Comparison of ENCODE assay signal across 8 cellular contexts in the genomic region with DNA sequence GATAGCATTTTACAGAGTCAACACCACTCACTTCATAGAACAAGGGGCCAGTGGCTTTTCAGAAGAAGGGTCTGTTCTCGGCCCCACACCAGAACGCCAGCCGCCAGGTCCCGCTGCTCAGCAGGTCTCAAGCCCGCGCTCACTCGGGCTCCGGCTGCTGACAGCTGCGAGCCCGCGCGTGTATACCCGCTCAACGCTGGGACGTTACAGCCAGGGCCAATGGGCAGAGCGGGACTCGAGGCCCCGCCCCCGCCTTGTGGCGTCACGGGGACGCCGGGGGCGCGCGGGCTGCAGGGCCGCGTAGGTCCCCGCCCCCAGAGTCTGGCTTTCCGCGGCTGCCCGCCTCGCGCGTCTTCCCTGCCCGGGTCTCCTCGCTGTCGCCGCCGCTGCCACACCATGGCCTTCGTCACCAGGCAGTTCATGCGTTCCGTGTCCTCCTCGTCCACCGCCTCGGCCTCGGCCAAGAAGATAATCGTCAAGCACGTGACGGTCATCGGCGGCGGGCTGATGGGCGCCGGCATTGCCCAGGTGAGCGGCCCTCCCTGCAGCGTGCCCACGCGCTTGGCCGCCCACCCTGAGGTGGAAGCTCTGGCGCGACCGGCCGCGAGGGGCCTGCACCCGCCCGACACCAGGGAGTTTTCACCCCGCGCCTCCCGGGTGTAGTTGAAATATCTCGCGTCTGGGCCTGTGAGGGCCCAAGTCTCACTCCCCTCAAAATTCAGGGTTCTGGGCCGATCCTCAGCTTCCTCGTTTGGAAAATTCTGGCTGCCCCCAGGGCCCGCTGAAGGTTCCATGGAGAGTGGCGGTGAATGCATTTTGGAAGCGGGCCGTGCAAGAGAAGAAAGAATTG. TPM values are rescaled to one million over a fixed set of nuclear protein-coding genes. Genes with fewer than 3 reads are reported as not detected.
DNase-seq lines count a peak whose midpoint lies in the region; ATAC-seq and TF ChIP-seq lines count a peak whose summit lies in the region.

Gene HADH (plus strand): TSS at position 353 of the 850 bp plus-strand sequence. CDS start 44 bp downstream, at position 397.

- H3K9me3 ChIP-seq in HUES64 (ENCODE audit: insufficient read depth, low read depth, low read length) (no peaks in the 10 kb centered on the region), OCI-LY3 (ENCODE audit: insufficient read depth, low read length) (no peaks in the 10 kb centered on the region)

- H3K36me3 ChIP-seq in HUES64 (ENCODE audit: insufficient read depth, low read length), result no peaks in the 10 kb centered on the region
- H3K36me3 ChIP-seq in OCI-LY3 (replicated peaks; ENCODE audit: low read depth, low read length), result peaks cover under 1% of the 10 kb centered on the region

- peak within 1 kb of the TSS; percentile 91 for H3K4me3 Mint-ChIP-seq in endothelial cell (ENCODE audit: unreplicated experiment)

- peaks cover 38% of the 10 kb centered on the region for H4K20me1 ChIP-seq in OCI-LY3 (ENCODE audit: insufficient read depth, low read length)

- H3K9ac ChIP-seq in HUES64 (ENCODE audit: low read depth, low read length), result peak within 1 kb of the TSS; percentile 82
- peak within 1 kb of the TSS; percentile 83 for H3K9ac ChIP-seq in OCI-LY3 (ENCODE audit: low read length)

- ATAC-seq in GM21447 (IDR thresholded peaks at IDR 0.05; ENCODE audit: unreplicated experiment), result peak; percentile 90

- peaks cover 10% of the 10 kb centered on the region for H3K4me1 Mint-ChIP-seq in endothelial cell (ENCODE audit: unreplicated experiment)

- peak within 1 kb of the TSS; percentile 77 for H3K27ac Mint-ChIP-seq in endothelial cell (ENCODE audit: unreplicated experiment)

- TF ChIP-seq CTCF in OCI-LY3 (IDR thresholded peaks at IDR 0.05; ENCODE audit: low read depth, low read length) (no peak), endothelial cell (IDR thresholded peaks at IDR 0.05; ENCODE audit: unreplicated experiment) (no peak)

- no peaks in the 10 kb centered on the region for H3K27me3 Mint-ChIP-seq in endothelial cell (ENCODE audit: unreplicated experiment)

- H3K79me2 ChIP-seq in OCI-LY3 (ENCODE audit: low read length), result peaks cover 51% of the 10 kb centered on the region

- peaks cover 20% of the 10 kb centered on the region for H3K4me1 ChIP-seq in HUES64 (ENCODE audit: insufficient read depth, low read length)
- peaks cover 42% of the 10 kb centered on the region for H3K4me1 ChIP-seq in OCI-LY3 (ENCODE audit: low read length)

- no peaks in the 10 kb centered on the region for H3K36me3 Mint-ChIP-seq in endothelial cell (ENCODE audit: low read depth, unreplicated experiment)

- H3K4me3 ChIP-seq in HUES64 (ENCODE audit: low read length) (peak within 1 kb of the TSS; percentile 83), OCI-LY3 (ENCODE audit: low read length) (peak within 1 kb of the TSS; percentile 86)

- under 1% methylated on average over 78 of the region's 78 CpGs for WGBS in HUES64

- DNase-seq in D341Med (ENCODE audit: low spot score), result peak; percentile 98
- DNase-seq in activated CD8-positive, alpha-beta memory T cell treated with anti-CD3 and anti-CD28 coated beads, Interleukin-2, amount 50 U/mL, for 48 hours, result peak; percentile 96
- peak; percentile 94 for DNase-seq in endothelial cell (ENCODE audit: low spot score)
- DNase-seq in midbrain (lab: John Stamatoyannopoulos, UW), result peak; percentile 96
- peak; percentile 92 to 94 for DNase-seq in stimulated activated CD8-positive, alpha-beta memory T cell treated with anti-CD3 and anti-CD28 coated beads, Interleukin-15, amount 100 ng/mL, for 48 hours (ENCODE audit: low read depth in 2 of 2)

- no peaks in the 10 kb centered on the region for H3K9me3 Mint-ChIP-seq in endothelial cell (ENCODE audit: unreplicated experiment)

- H3K27me3 ChIP-seq in HUES64 (ENCODE audit: insufficient read depth, low read length) (peaks cover 9% of the 10 kb centered on the region; the same call in 1 of the 2 replicates), OCI-LY3 (ENCODE audit: low read depth, low read length) (no peaks in the 10 kb centered on the region)

- H3K4me2 ChIP-seq in OCI-LY3 (ENCODE audit: low read length), result peak within 1 kb of the TSS; percentile 91

- H3K27ac ChIP-seq in HUES64 (ENCODE audit: low read depth, low read length), result peak within 1 kb of the TSS; percentile 45
- H3K27ac ChIP-seq in OCI-LY3 (ENCODE audit: low read length), result peak within 1 kb of the TSS; percentile 43

- peak within 1 kb of the TSS; percentile 92 for H2AFZ ChIP-seq in OCI-LY3 (ENCODE audit: low read depth, low read length)

RNA-seq across cellular contexts. Expression of gene HADH, which starts in this region (rescaled TPM):
- 44.3 TPM for polyA plus RNA-seq in HUES64 (2013, experiment 1 of 2)
- 54.6 TPM for polyA plus RNA-seq in HUES64 (2013, experiment 2 of 2)
- 26.6 TPM for total RNA-seq in endothelial cell (ENCODE audit: unreplicated experiment)

Comparison
In these comparisons a context has a peak if more than half of its experiments do, and no peak if none do; other contexts are left out.
1. Peak in every context shown above with its lines: DNase-seq, ATAC-seq, H3K4me3 ChIP-seq and H3K27ac ChIP-seq.